In genomic region chr3:30319713-30320112, GRCh38 we compare ENCODE assay signal across 8 cellular contexts.
A peak's percentile ranks its signal among the peaks of the same experiment; 100 is the strongest.
DNase-seq lines count a peak whose midpoint lies in the region; ATAC-seq, FAIRE-seq and TF ChIP-seq lines count a peak whose summit lies in the region.

No MANE protein-coding gene starts in this region.

- H3K4me1 ChIP-seq in A549, result peaks cover 8% of the 10 kb centered on the region

- H3K36me3 ChIP-seq in kidney epithelial cell (ENCODE audit: control insufficient read depth, insufficient read depth, low read length), result no peaks in the 10 kb centered on the region

- no peak overlapping the region for H3K4me2 ChIP-seq in A549

- POLR2A ChIA-PET in A549 (lab: Yijun Ruan, JAX), result no interaction called here

- H3K27me3 Mint-ChIP-seq in stimulated activated naive CD8-positive, alpha-beta T cell treated with anti-CD3 and anti-CD28 coated beads, Interleukin-15, amount 100 ng/mL, for 72 hours, result no peaks in the 10 kb centered on the region

- FAIRE-seq in A549 (lab: Jason Lieb, UNC), result no peak

- peak; percentile 11; the same call in 1 of the 3 replicates for TF ChIP-seq CTCF in A549 (IDR thresholded peaks at IDR 0.05)
- peak; percentile 28; the same call in 1 of the 2 replicates for TF ChIP-seq CTCF in GM12875 (IDR thresholded peaks at IDR 0.05; ENCODE audit: borderline replicate concordance, insufficient read depth, low read depth, low read length)
- TF ChIP-seq CTCF in astrocyte of the cerebellum (IDR thresholded peaks at IDR 0.05; ENCODE audit: low read depth, low read length, missing control alignments), result peak; percentile 42
- peak; percentile 58 for TF ChIP-seq CTCF in kidney epithelial cell (IDR thresholded peaks at IDR 0.05; ENCODE audit: insufficient read depth, low read length, poor library complexity, severe bottlenecking)

- peak in 1 of 2 experiments; percentile 47; a peak in 3 of 5 replicates for TF ChIP-seq RAD21 in A549 (conservative IDR thresholded peaks at IDR 0.05 in 1 of 2, IDR thresholded peaks at IDR 0.05 in 1 of 2)

- TF ChIP-seq POLR2A in A549 (IDR thresholded peaks at IDR 0.05; ENCODE audit: low read length), result no peak

- H3K4me3 ChIP-seq in A549 (no peak overlapping the region), GM12875 (ENCODE audit: low read depth, low read length) (no peak overlapping the region), astrocyte of the cerebellum (ENCODE audit: low read depth, low read length) (no peak overlapping the region), kidney epithelial cell (ENCODE audit: low read depth, low read length) (no peak overlapping the region)

- H3K27me3 ChIP-seq in kidney epithelial cell (ENCODE audit: control insufficient read depth, insufficient read depth, low read length), result no peaks in the 10 kb centered on the region

- in situ Hi-C loops in astrocyte of the cerebellum (cut with HindIII; ENCODE audit: low sequenced_read_pairs), result no loop called here

- peaks cover 33% of the 10 kb centered on the region for H3K4me1 Mint-ChIP-seq in stimulated activated naive CD8-positive, alpha-beta T cell treated with anti-CD3 and anti-CD28 coated beads, Interleukin-15, amount 100 ng/mL, for 72 hours

- peaks cover 0 to 19% of the 10 kb centered on the region in 2 donors for H3K9me3 Mint-ChIP-seq in stimulated activated naive CD8-positive, alpha-beta T cell treated with anti-CD3 and anti-CD28 coated beads, Interleukin-15, amount 100 ng/mL, for 72 hours

- CTCF ChIA-PET in A549 (lab: Yijun Ruan, JAX), result interaction anchor here (1.0 to 1.7 kb wide), 5 partner anchors 9 to 374 kb away, joined by 3 to 7 read pairs (median 3); no protein-coding TSS in a partner anchor

- DNase-seq in A549 (ENCODE audit: low read depth in 1 of 2, low spot score in 1 of 2) (peak; percentile 14 to 71), SHP77 treated with DMSO at 0.1 percent for 48 hours (lab: John Stamatoyannopoulos, UW) (peak; percentile 72), astrocyte of the cerebellum (ENCODE audit: low read depth) (no peak), kidney epithelial cell (ENCODE audit: low read depth) (no peak), DMS79 treated with DMSO at 0.1 percent for 48 hours (lab: John Stamatoyannopoulos, UW) (no peak)
- peak; percentile 42 to 56 for DNase-seq in stimulated activated naive CD8-positive, alpha-beta T cell treated with anti-CD3 and anti-CD28 coated beads, Interleukin-15, amount 100 ng/mL, for 72 hours

- TF ChIP-seq EP300 in A549 (IDR thresholded peaks at IDR 0.05), result no peak

- peak overlapping the region in 1 of 2 experiments; percentile 46; a peak in 3 of 6 replicates for H3K27ac ChIP-seq in A549

- H3K27ac Mint-ChIP-seq in stimulated activated naive CD8-positive, alpha-beta T cell treated with anti-CD3 and anti-CD28 coated beads, Interleukin-15, amount 100 ng/mL, for 72 hours, result peak overlapping the region in 1 of 2 donors; percentile 91

- ATAC-seq in A549 (peak; percentile 64 to 80; a peak in 5 of 6 replicates), HG03175 (IDR thresholded peaks at IDR 0.05; ENCODE audit: unreplicated experiment) (peak; percentile 87)
- peak; percentile 100 for ATAC-seq in stimulated activated naive CD8-positive, alpha-beta T cell treated with anti-CD3 and anti-CD28 coated beads, Interleukin-15, amount 100 ng/mL, for 72 hours

- peaks cover 27% of the 10 kb centered on the region; the same call in 1 of the 3 replicates for H3K9me3 ChIP-seq in A549

- H3K4me3 Mint-ChIP-seq in stimulated activated naive CD8-positive, alpha-beta T cell treated with anti-CD3 and anti-CD28 coated beads, Interleukin-15, amount 100 ng/mL, for 72 hours, result peak overlapping the region in 1 of 2 donors; percentile 61

TF ChIP-seq in A549, 52 proteins besides CTCF, POLR2A, EP300 and RAD21:
- TF ChIP-seq SMC3 (IDR thresholded peaks at IDR 0.05) (peak; percentile 33; the same call in 1 of the 3 replicates), MAX (IDR thresholded peaks at IDR 0.05) (no peak), CHD2 (IDR thresholded peaks at IDR 0.05; ENCODE audit: low read length, partially characterized antibody) (no peak), USF2 (IDR thresholded peaks at IDR 0.05) (no peak), HOXA7 (CRISPR knock-in tag; IDR thresholded peaks at IDR 0.05) (no peak), HMGXB4 (CRISPR knock-in tag; IDR thresholded peaks at IDR 0.05; ENCODE audit: borderline replicate concordance) (no peak), JUNB (IDR thresholded peaks at IDR 0.05) (no peak), FOSL2 (IDR thresholded peaks at IDR 0.05) (no peak), FOSL2 (CRISPR knock-in tag; IDR thresholded peaks at IDR 0.05) (peak; percentile 33; the same call in 1 of the 2 replicates), JUN (IDR thresholded peaks at IDR 0.05) (no peak), KDM5A (IDR thresholded peaks at IDR 0.05) (no peak)

Comparison
In these comparisons a context has a peak if more than half of its experiments do, and no peak if none do; other contexts are left out.
1. DNase-seq: peak in A549 (2 of 2), SHP77 treated with DMSO at 0.1 percent for 48 hours (single experiment) and stimulated activated naive CD8-positive, alpha-beta T cell treated with anti-CD3 and anti-CD28 coated beads, Interleukin-15, amount 100 ng/mL, for 72 hours (2 of 2); none in astrocyte of the cerebellum (single experiment), kidney epithelial cell (single experiment) and DMS79 treated with DMSO at 0.1 percent for 48 hours (single experiment).
2. Peak in every context shown above with its lines, with median percentiles within 50 percentile points of each other: ATAC-seq and CTCF ChIP-seq.